8 cellular contexts compared by ENCODE assay signal in the genomic region with DNA sequence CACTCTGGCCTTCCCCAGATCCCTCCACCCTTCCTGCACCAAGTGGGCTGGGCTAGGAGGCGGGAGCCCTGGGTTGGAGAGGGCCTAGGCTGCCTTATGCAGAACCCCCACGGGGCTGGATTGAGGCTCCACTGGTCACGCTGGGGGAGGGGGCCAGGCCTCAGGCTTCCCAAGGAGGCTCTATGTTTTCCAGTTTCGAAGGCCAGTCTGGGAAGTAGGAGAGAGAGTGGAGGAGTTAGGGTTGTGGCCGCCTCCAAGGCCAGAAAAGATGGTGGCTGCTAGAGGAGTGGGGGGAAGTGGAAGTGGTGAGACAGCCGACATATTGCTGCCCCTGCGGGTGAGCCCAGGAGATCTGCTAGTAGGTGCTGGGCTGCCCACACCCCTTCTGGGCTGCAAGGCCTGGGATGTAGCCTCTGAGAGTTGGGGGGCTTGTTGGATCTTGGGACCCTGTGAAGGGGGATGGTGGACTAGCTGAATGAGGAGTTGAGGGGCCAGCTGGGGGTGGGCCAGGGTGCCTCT. TPM values are rescaled to one million over a fixed set of nuclear protein-coding genes. Genes with fewer than 3 reads are reported as not detected.
A peak's percentile ranks its signal among the peaks of the same experiment; 100 is the strongest.
DNase-seq lines count a peak whose midpoint lies in the region; ATAC-seq and TF ChIP-seq lines count a peak whose summit lies in the region.

No MANE protein-coding gene starts in this region.

- no peak overlapping the region for H4K5ac ChIP-seq in H9 (ENCODE audit: insufficient read length, low read depth, low read length)

- no peak overlapping the region for H4K91ac ChIP-seq in H9 (ENCODE audit: insufficient read length, low read depth, low read length)

- H3K9me3 ChIP-seq in A673 (ENCODE audit: low read depth, low read length, poor library complexity, severe bottlenecking) (no peaks in the 10 kb centered on the region), H9 (ENCODE audit: control insufficient read depth, low read depth, low read length) (no peaks in the 10 kb centered on the region), endodermal cell (ENCODE audit: control insufficient read depth, low read length) (no peaks in the 10 kb centered on the region)

- H3K4ac ChIP-seq in H9 (ENCODE audit: low read depth, low read length): no peak overlapping the region

- no peaks in the 10 kb centered on the region for H3K27me3 ChIP-seq in A673 (replicated peaks; ENCODE audit: insufficient read depth, low read depth, low read length, poor library complexity)
- no peaks in the 10 kb centered on the region for H3K27me3 ChIP-seq in H9 (ENCODE audit: insufficient read depth, low read length)
- H3K27me3 ChIP-seq in endodermal cell (ENCODE audit: control insufficient read depth, insufficient read depth, low read length, poor library complexity, severe bottlenecking): no peaks in the 10 kb centered on the region

- TF ChIP-seq CTCF in A673 (conservative IDR thresholded peaks at IDR 0.05; ENCODE audit: low read depth, low read length): no peak
- TF ChIP-seq CTCF in H9 (conservative IDR thresholded peaks at IDR 0.05): no peak
- no peak for TF ChIP-seq CTCF in endodermal cell (conservative IDR thresholded peaks at IDR 0.05)

- H3K4me2 ChIP-seq in H9 (ENCODE audit: insufficient read depth, insufficient read length, low read length): peak overlapping the region; percentile 91

- H2BK12ac ChIP-seq in H9 (ENCODE audit: insufficient read length, low read depth, low read length): no peak overlapping the region

- H3K9ac ChIP-seq in H9 (ENCODE audit: extremely low read depth, insufficient read length, low read length): peak overlapping the region; percentile 33
- H3K9ac ChIP-seq in endodermal cell (ENCODE audit: extremely low read depth, low read length, poor library complexity, severe bottlenecking): peak overlapping the region; percentile 81

- no peak overlapping the region for H2BK120ac ChIP-seq in H9 (ENCODE audit: low read depth, low read length, poor library complexity, severe bottlenecking)

- H3T11ph ChIP-seq in H9 (ENCODE audit: low read length): no peak overlapping the region

- H4K8ac ChIP-seq in H9 (replicated peaks; ENCODE audit: insufficient read length, low read depth, low read length): no peak overlapping the region

- CTCF ChIA-PET in A673 (lab: Charles Lee): interaction anchor here (0.6 kb wide), 1 partner anchor 108 kb away, joined by 5 read pairs; a partner anchor contains a TSS

- H3K27me3 Mint-ChIP-seq in H9 (ENCODE audit: low read depth) (peaks cover 5% of the 10 kb centered on the region), endodermal cell (ENCODE audit: insufficient read depth) (no peaks in the 10 kb centered on the region), naive B cell (no peaks in the 10 kb centered on the region)

- peaks cover 59 to 67% of the 10 kb centered on the region in 2 experiments for H3K4me1 Mint-ChIP-seq in H9
- peaks cover 50% of the 10 kb centered on the region for H3K4me1 Mint-ChIP-seq in endodermal cell
- H3K4me1 Mint-ChIP-seq in naive B cell: peaks cover 58 to 75% (median 73%) of the 10 kb centered on the region in 3 donors

- ATAC-seq in naive B cell (ENCODE audit: low read depth in 2 of 2): no peak
- ATAC-seq in GM21367 (IDR thresholded peaks at IDR 0.05; ENCODE audit: unreplicated experiment): no peak

- no peak overlapping the region for H3K18ac ChIP-seq in H9 (ENCODE audit: insufficient read length, low read depth, low read length)

- intact Hi-C loops in A673 (cut with micrococcal nuclease; ENCODE audit: unreplicated experiment): no loop called here

- no peak overlapping the region for H3K23ac ChIP-seq in H9 (ENCODE audit: insufficient read length, low read depth, low read length)

- H3K4me3 Mint-ChIP-seq in H9 (peak overlapping the region; percentile 96 to 99), endodermal cell (peak overlapping the region; percentile 96), naive B cell (peak overlapping the region; percentile 90 to 100 (median 98))

- peak overlapping the region; percentile 81 to 99 (median 91) for H3K27ac Mint-ChIP-seq in H9
- H3K27ac Mint-ChIP-seq in endodermal cell: peak overlapping the region; percentile 95
- H3K27ac Mint-ChIP-seq in naive B cell: peak overlapping the region; percentile 89 to 97 (median 96)

- H3K4me3 ChIP-seq in A673 (ENCODE audit: low read depth, low read length, poor library complexity, severe bottlenecking) (peak overlapping the region; percentile 76), endodermal cell (ENCODE audit: low read length) (peak overlapping the region; percentile 94)

- H3K14ac ChIP-seq in H9 (ENCODE audit: insufficient read depth, low read length): peak overlapping the region; percentile 18; the same call in 1 of the 2 replicates

- H3K79me1 ChIP-seq in H9 (ENCODE audit: insufficient read depth, low read depth, low read length, poor library complexity, severe bottlenecking): peaks cover 6% of the 10 kb centered on the region

- POLR2A ChIA-PET in A673 (lab: Charles Lee; ENCODE audit: low non-redundant PET): no interaction called here

- peak overlapping the region; percentile 77 for H3K27ac ChIP-seq in A673 (ENCODE audit: low read depth, low read length, poor library complexity, severe bottlenecking)
- H3K27ac ChIP-seq in H9 (ENCODE audit: insufficient read length, low read depth, low read length): no peak overlapping the region
- peak overlapping the region; percentile 3 for H3K27ac ChIP-seq in endodermal cell (ENCODE audit: low read depth, low read length)

- H2AFZ ChIP-seq in H9 (ENCODE audit: low read length): no peak overlapping the region

- no peak overlapping the region for H2AK5ac ChIP-seq in H9 (ENCODE audit: insufficient read length, low read length)

- H3K56ac ChIP-seq in H9 (ENCODE audit: insufficient read length, low read depth, low read length): no peak overlapping the region

- no peaks in the 10 kb centered on the region for H4K20me1 ChIP-seq in H9 (ENCODE audit: control insufficient read depth, insufficient read depth, insufficient read length)

- H3K36me3 Mint-ChIP-seq in H9 (ENCODE audit: insufficient read depth in 1 of 3, low read depth in 3 of 3) (peaks cover 2 to 7% (median 4%) of the 10 kb centered on the region in 3 experiments; a peak in 2 of 7 replicates), endodermal cell (ENCODE audit: low read depth) (peaks cover 2% of the 10 kb centered on the region), naive B cell (peaks cover 0 to 11% of the 10 kb centered on the region in 2 donors)

- no peaks in the 10 kb centered on the region for H3K9me3 Mint-ChIP-seq in H9
- H3K9me3 Mint-ChIP-seq in endodermal cell: no peaks in the 10 kb centered on the region
- H3K9me3 Mint-ChIP-seq in naive B cell: no peaks in the 10 kb centered on the region

- H3K23me2 ChIP-seq in H9 (ENCODE audit: insufficient read length, low read depth, low read length, poor library complexity, severe bottlenecking): peaks cover 17% of the 10 kb centered on the region

- H3K4me1 ChIP-seq in A673 (ENCODE audit: insufficient read depth, low read length, poor library complexity, severe bottlenecking) (peaks cover 14% of the 10 kb centered on the region), H9 (ENCODE audit: insufficient read depth, low read length) (peaks cover 12% of the 10 kb centered on the region; the same call in 1 of the 2 replicates), endodermal cell (ENCODE audit: control insufficient read depth, insufficient read depth, low read length) (peaks cover 34% of the 10 kb centered on the region)

- H2BK20ac ChIP-seq in H9 (ENCODE audit: low read depth, low read length, poor library complexity, severe bottlenecking): no peak overlapping the region

- peaks cover 25% of the 10 kb centered on the region; the same call in 1 of the 2 replicates for H3K79me2 ChIP-seq in H9 (ENCODE audit: insufficient read depth, low read length)

- no peak overlapping the region for H2BK15ac ChIP-seq in H9 (ENCODE audit: low read depth, low read length)

- DNase-seq in A673 (ENCODE audit: low spot score) (peak; percentile 29), H9 (no peak), UCSD-AML1 (lab: John Stamatoyannopoulos, UW; ENCODE audit: unreplicated experiment) (peak; percentile 51), endodermal cell (peak; percentile 82), naive B cell (peak; percentile 39), OCI-M2 (lab: John Stamatoyannopoulos, UW; ENCODE audit: unreplicated experiment) (no peak), HT-29 (ENCODE audit: low spot score) (no peak)

- no CpG with 5 or more reads among the region's 7 CpGs for WGBS in H9 (ENCODE audit: extremely low coverage, insufficient read length, low lambda C conversion rate)
- 5 to 8% methylated on average over 4 to 7 of the region's 7 CpGs for WGBS in endodermal cell (ENCODE audit: insufficient coverage in 1 of 2, insufficient read length in 1 of 2), 2 experiments

- H2BK5ac ChIP-seq in H9 (ENCODE audit: insufficient read length, low read length): no peak overlapping the region

- H3K36me3 ChIP-seq in A673 (ENCODE audit: insufficient read depth, low read length, poor library complexity, severe bottlenecking): no peaks in the 10 kb centered on the region
- H3K36me3 ChIP-seq in endodermal cell (ENCODE audit: control insufficient read depth, insufficient read depth, low read length): peaks cover 4% of the 10 kb centered on the region

- no TSS peak for BruUV-seq in A673 (replicated peaks; lab: Mats Ljungman, UMichigan)

RNA-seq across cellular contexts. Expression of a gene that starts 1.2 kb away (rescaled TPM):
- total RNA-seq in A673 (2021) (115 and 124 TPM in 2 replicates), H9 (2021) (210 and 218 TPM in 2 replicates), endodermal cell (100 to 1,000 TPM; 243 to 278 TPM)
- polyA plus RNA-seq in endodermal cell (2013, experiment 1 of 2): 454 TPM
- polyA plus RNA-seq in endodermal cell (2013, experiment 2 of 2): 428 TPM
- polyA plus RNA-seq in naive B cell (ENCODE audit: low read depth in 6 of 6): 100 to 1,000 TPM; 472 to 669 (median 550) TPM
- 167 and 168 TPM in 2 replicates for total RNA-seq in HT-29 (2014; rRNA removed; shearing (Covaris generic))

RNA-seq across cellular contexts. Expression of a gene that starts 31.8 kb away (rescaled TPM):
- total RNA-seq in A673 (2021) (0.43 and 2.0 TPM in 2 replicates), H9 (2021) (4.4 and 6.4 TPM in 2 replicates), endodermal cell (10 to 100 TPM in 1 of 2 donors, 1 to 10 TPM in 1; 6.5 to 10.3 TPM)
- polyA plus RNA-seq in endodermal cell (2013, experiment 1 of 2): 19.4 TPM
- polyA plus RNA-seq in endodermal cell (2013, experiment 2 of 2): 15.1 TPM
- polyA plus RNA-seq in naive B cell (ENCODE audit: low read depth in 6 of 6): under 1 TPM in 1 of 6 donors, not detected in 5; 0.13 TPM
- 87.7 and 94.2 TPM in 2 replicates for total RNA-seq in HT-29 (2014; rRNA removed; shearing (Covaris generic))

RNA-seq across cellular contexts. Expression of a gene that starts 32.1 kb away (rescaled TPM):
- 0.31 TPM in 1 of 2 replicates, not detected in the other for total RNA-seq in A673 (2021)
- total RNA-seq in H9 (2021): 1.4 and 3.2 TPM in 2 replicates
- 1 to 10 TPM; 1.5 to 1.9 TPM for total RNA-seq in endodermal cell
- polyA plus RNA-seq in endodermal cell (2013, experiment 1 of 2): 4.4 TPM
- 4.3 TPM for polyA plus RNA-seq in endodermal cell (2013, experiment 2 of 2)
- not detected for polyA plus RNA-seq in naive B cell (ENCODE audit: low read depth in 6 of 6)
- 0.70 TPM in 1 of 2 replicates, not detected in the other for total RNA-seq in HT-29 (2014; rRNA removed; shearing (Covaris generic))

RNA-seq across cellular contexts. Expression of a gene that starts 41.7 kb away (rescaled TPM):
- total RNA-seq in A673 (2021): not detected in 2 replicates
- 0.24 and 0.50 TPM in 2 replicates for total RNA-seq in H9 (2021)
- total RNA-seq in endodermal cell: not detected
- polyA plus RNA-seq in endodermal cell (2013, experiment 1 of 2): 0.25 TPM
- polyA plus RNA-seq in endodermal cell (2013, experiment 2 of 2): not detected
- under 1 TPM in 1 of 6 donors, not detected in 5; 0.19 TPM for polyA plus RNA-seq in naive B cell (ENCODE audit: low read depth in 6 of 6)
- total RNA-seq in HT-29 (2014; rRNA removed; shearing (Covaris generic)): not detected in 2 replicates

RNA-seq across cellular contexts. Expression of a gene that starts 45.8 kb away (rescaled TPM):
- not detected in 2 replicates for total RNA-seq in A673 (2021)
- 0.18 TPM in 1 of 2 replicates, not detected in the other for total RNA-seq in H9 (2021)
- 1 to 10 TPM in 1 of 2 donors, under 1 TPM in 1; 0.42 to 1.2 TPM for total RNA-seq in endodermal cell
- 0.11 TPM for polyA plus RNA-seq in endodermal cell (2013, experiment 1 of 2)
- 0.12 TPM for polyA plus RNA-seq in endodermal cell (2013, experiment 2 of 2)
- not detected for polyA plus RNA-seq in naive B cell (ENCODE audit: low read depth in 6 of 6)
- total RNA-seq in HT-29 (2014; rRNA removed; shearing (Covaris generic)): 0.18 TPM in 1 of 2 replicates, not detected in the other

Comparison
In these comparisons a context has a peak if more than half of its experiments do, and no peak if none do; other contexts are left out.
1. DNase-seq: peak in A673 (single experiment), UCSD-AML1 (single experiment), endodermal cell (single experiment) and naive B cell (single experiment); none in H9 (single experiment), OCI-M2 (single experiment) and HT-29 (single experiment).
2. Peak in every context shown above with its lines, with median percentiles within 50 percentile points of each other: H3K27ac Mint-ChIP-seq and H3K4me3 Mint-ChIP-seq.